In the genomic region with DNA sequence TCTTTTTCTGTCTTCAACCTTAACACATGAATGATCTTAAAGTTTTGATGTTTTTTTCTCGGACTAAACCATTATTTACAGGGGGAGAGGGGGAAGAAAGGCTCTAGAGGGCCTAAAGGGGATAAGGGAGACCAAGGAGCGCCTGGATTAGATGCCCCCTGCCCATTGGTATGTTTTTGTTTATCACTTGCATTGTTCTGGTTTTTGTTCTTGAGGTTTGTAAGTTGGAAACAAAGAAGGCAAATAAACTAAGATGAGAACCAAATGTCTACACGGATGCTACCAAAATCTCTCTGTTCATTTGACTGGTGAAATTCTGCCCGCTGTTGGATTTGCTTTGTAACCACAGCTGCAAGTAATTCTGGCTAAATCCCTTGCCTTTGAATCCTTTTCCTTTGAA, we compare ENCODE assay signal across 1 cellular context.
TF ChIP-seq lines count a peak whose summit lies in the region.

No MANE protein-coding gene starts in this region.

TF ChIP-seq in GM12878, 131 proteins besides CTCF, POLR2A, EP300 and RAD21:
- TF ChIP-seq, protein P1, sequence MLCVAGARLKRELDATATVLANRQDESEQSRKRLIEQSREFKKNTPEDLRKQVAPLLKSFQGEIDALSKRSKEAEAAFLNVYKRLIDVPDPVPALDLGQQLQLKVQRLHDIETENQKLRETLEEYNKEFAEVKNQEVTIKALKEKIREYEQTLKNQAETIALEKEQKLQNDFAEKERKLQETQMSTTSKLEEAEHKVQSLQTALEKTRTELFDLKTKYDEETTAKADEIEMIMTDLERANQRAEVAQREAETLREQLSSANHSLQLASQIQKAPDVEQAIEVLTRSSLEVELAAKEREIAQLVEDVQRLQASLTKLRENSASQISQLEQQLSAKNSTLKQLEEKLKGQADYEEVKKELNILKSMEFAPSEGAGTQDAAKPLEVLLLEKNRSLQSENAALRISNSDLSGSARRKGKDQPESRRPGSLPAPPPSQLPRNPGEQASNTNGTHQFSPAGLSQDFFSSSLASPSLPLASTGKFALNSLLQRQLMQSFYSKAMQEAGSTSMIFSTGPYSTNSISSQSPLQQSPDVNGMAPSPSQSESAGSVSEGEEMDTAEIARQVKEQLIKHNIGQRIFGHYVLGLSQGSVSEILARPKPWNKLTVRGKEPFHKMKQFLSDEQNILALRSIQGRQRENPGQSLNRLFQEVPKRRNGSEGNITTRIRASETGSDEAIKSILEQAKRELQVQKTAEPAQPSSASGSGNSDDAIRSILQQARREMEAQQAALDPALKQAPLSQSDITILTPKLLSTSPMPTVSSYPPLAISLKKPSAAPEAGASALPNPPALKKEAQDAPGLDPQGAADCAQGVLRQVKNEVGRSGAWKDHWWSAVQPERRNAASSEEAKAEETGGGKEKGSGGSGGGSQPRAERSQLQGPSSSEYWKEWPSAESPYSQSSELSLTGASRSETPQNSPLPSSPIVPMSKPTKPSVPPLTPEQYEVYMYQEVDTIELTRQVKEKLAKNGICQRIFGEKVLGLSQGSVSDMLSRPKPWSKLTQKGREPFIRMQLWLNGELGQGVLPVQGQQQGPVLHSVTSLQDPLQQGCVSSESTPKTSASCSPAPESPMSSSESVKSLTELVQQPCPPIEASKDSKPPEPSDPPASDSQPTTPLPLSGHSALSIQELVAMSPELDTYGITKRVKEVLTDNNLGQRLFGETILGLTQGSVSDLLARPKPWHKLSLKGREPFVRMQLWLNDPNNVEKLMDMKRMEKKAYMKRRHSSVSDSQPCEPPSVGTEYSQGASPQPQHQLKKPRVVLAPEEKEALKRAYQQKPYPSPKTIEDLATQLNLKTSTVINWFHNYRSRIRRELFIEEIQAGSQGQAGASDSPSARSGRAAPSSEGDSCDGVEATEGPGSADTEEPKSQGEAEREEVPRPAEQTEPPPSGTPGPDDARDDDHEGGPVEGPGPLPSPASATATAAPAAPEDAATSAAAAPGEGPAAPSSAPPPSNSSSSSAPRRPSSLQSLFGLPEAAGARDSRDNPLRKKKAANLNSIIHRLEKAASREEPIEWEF (IDR thresholded peaks at IDR 0.05; ENCODE audit: insufficient replicate concordance, low read depth, low read length): no peak
- TF ChIP-seq KLF5 (IDR thresholded peaks at IDR 0.05; ENCODE audit: partially characterized antibody) (peak; percentile 69), FOXK2 (IDR thresholded peaks at IDR 0.05) (peak; percentile 90), ATF7 (IDR thresholded peaks at IDR 0.05; ENCODE audit: low read depth) (peak; percentile 88), PML (IDR thresholded peaks at IDR 0.05; ENCODE audit: low read length) (no peak), BHLHE40 (IDR thresholded peaks at IDR 0.05; ENCODE audit: borderline replicate concordance in 1 of 2, low read depth in 2 of 2, low read length in 1 of 2) (peak in 1 of 2 experiments; percentile 35; a peak in 1 of 4 replicates)
- TF ChIP-seq, protein P2, sequence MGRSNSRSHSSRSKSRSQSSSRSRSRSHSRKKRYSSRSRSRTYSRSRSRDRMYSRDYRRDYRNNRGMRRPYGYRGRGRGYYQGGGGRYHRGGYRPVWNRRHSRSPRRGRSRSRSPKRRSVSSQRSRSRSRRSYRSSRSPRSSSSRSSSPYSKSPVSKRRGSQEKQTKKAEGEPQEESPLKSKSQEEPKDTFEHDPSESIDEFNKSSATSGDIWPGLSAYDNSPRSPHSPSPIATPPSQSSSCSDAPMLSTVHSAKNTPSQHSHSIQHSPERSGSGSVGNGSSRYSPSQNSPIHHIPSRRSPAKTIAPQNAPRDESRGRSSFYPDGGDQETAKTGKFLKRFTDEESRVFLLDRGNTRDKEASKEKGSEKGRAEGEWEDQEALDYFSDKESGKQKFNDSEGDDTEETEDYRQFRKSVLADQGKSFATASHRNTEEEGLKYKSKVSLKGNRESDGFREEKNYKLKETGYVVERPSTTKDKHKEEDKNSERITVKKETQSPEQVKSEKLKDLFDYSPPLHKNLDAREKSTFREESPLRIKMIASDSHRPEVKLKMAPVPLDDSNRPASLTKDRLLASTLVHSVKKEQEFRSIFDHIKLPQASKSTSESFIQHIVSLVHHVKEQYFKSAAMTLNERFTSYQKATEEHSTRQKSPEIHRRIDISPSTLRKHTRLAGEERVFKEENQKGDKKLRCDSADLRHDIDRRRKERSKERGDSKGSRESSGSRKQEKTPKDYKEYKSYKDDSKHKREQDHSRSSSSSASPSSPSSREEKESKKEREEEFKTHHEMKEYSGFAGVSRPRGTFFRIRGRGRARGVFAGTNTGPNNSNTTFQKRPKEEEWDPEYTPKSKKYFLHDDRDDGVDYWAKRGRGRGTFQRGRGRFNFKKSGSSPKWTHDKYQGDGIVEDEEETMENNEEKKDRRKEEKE (IDR thresholded peaks at IDR 0.05): peak; percentile 73
- TF ChIP-seq, protein P3, sequence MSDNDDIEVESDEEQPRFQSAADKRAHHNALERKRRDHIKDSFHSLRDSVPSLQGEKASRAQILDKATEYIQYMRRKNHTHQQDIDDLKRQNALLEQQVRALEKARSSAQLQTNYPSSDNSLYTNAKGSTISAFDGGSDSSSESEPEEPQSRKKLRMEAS (IDR thresholded peaks at IDR 0.05; ENCODE audit: low read depth, low read length): no peak
- TF ChIP-seq, protein P4, sequence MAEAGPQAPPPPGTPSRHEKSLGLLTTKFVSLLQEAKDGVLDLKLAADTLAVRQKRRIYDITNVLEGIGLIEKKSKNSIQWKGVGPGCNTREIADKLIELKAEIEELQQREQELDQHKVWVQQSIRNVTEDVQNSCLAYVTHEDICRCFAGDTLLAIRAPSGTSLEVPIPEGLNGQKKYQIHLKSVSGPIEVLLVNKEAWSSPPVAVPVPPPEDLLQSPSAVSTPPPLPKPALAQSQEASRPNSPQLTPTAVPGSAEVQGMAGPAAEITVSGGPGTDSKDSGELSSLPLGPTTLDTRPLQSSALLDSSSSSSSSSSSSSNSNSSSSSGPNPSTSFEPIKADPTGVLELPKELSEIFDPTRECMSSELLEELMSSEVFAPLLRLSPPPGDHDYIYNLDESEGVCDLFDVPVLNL (IDR thresholded peaks at IDR 0.05; ENCODE audit: low read depth, low read length): no peak
